ENCODE assay signal across 18 cellular contexts in genomic region chr3:66304293-66304692, GRCh38.
DNase-seq lines count a peak whose midpoint lies in the region; ATAC-seq and TF ChIP-seq lines count a peak whose summit lies in the region.
"Had no signal": no experiment of that assay in that cellular context is flagged by ENCODE, and none has a peak within 500 bp of the region (broad histone marks: within the 10 kb centered on the region; RNA-seq: fewer than 3 reads in every experiment).

No MANE protein-coding gene starts in this region.

- peaks cover 24% of the 10 kb centered on the region for H3K36me3 Mint-ChIP-seq in activated CD4-positive, alpha-beta T cell treated with anti-CD3 and anti-CD28 coated beads for 36 hours (ENCODE audit: low read depth)
- H3K36me3 Mint-ChIP-seq in activated T-helper 17 cell treated with anti-CD3 and anti-CD28 coated beads, Interleukin-2, amount 50 U/mL, for 72 hours (ENCODE audit: low read depth), result peaks cover 23% of the 10 kb centered on the region
- H3K36me3 Mint-ChIP-seq in nephron (ENCODE audit: low read depth), result no peaks in the 10 kb centered on the region

- peaks cover 15% of the 10 kb centered on the region for H3K4me1 ChIP-seq in psoas muscle
- H3K4me1 ChIP-seq: prostate gland, suprapubic skin had no signal

- POLR2A ChIA-PET in activated CD4-positive, alpha-beta T cell treated with anti-CD3 and anti-CD28 coated beads for 36 hours (lab: Charles Lee), result interaction anchor here (0.6 kb wide), 1 partner anchor 65 kb away, joined by 4 read pairs; no protein-coding TSS in a partner anchor

- TF ChIP-seq CTCF in nephron (IDR thresholded peaks at IDR 0.05; ENCODE audit: unreplicated experiment in 3 of 3), result no peak
- no peak for TF ChIP-seq CTCF in psoas muscle (IDR thresholded peaks at IDR 0.05)

- no peaks in the 10 kb centered on the region for H3K27me3 ChIP-seq in psoas muscle (ENCODE audit: insufficient read depth in 3 of 3, low read length in 2 of 3)
- H3K27me3 ChIP-seq: cardiac muscle cell, suprapubic skin had no signal

- H3K9me3 ChIP-seq in psoas muscle, result no peaks in the 10 kb centered on the region
- H3K9me3 ChIP-seq: prostate gland, suprapubic skin had no signal

- 71 to 79% (median 75%) methylated on average over 3 of the region's 3 CpGs for WGBS in psoas muscle, 3 donors

- peak overlapping the region; percentile 93 for H3K27ac Mint-ChIP-seq in activated CD4-positive, alpha-beta T cell treated with anti-CD3 and anti-CD28 coated beads for 36 hours
- H3K27ac Mint-ChIP-seq in activated T-helper 17 cell treated with anti-CD3 and anti-CD28 coated beads, Interleukin-2, amount 50 U/mL, for 72 hours, result peak overlapping the region; percentile 100
- peak overlapping the region; percentile 8 to 41 (median 10) for H3K27ac Mint-ChIP-seq in nephron

- intact Hi-C loops in activated CD4-positive, alpha-beta T cell treated with anti-CD3 and anti-CD28 coated beads for 36 hours (cut with DNase I, micrococcal nuclease), result loop anchor here (5.0 to 10.0 kb wide), 4 partner anchors 62 to 181 kb away; partner anchors contain the start of gene SLC25A26 (in 1 of the 2)
- intact Hi-C loops in psoas muscle (cut with DNase I), result no loop called here

- H3K27me3 Mint-ChIP-seq in activated CD4-positive, alpha-beta T cell treated with anti-CD3 and anti-CD28 coated beads for 36 hours, result no peaks in the 10 kb centered on the region
- no peaks in the 10 kb centered on the region for H3K27me3 Mint-ChIP-seq in activated T-helper 17 cell treated with anti-CD3 and anti-CD28 coated beads, Interleukin-2, amount 50 U/mL, for 72 hours
- no peaks in the 10 kb centered on the region for H3K27me3 Mint-ChIP-seq in nephron (ENCODE audit: low read depth)

- CTCF ChIA-PET in activated CD4-positive, alpha-beta T cell treated with anti-CD3 and anti-CD28 coated beads for 36 hours (lab: Charles Lee), result no interaction called here

- no peak overlapping the region for H3K27ac ChIP-seq in psoas muscle
- H3K27ac ChIP-seq: 22Rv1, cardiac muscle cell, prostate gland, suprapubic skin had no signal

- no peaks in the 10 kb centered on the region for H3K36me3 ChIP-seq in psoas muscle (ENCODE audit: insufficient read depth in 1 of 2, low read depth in 1 of 2)
- H3K36me3 ChIP-seq: cardiac muscle cell, prostate gland, suprapubic skin had no signal

- H3K9me3 Mint-ChIP-seq in activated CD4-positive, alpha-beta T cell treated with anti-CD3 and anti-CD28 coated beads for 36 hours (ENCODE audit: low read depth), result peaks cover 8% of the 10 kb centered on the region
- H3K9me3 Mint-ChIP-seq in activated T-helper 17 cell treated with anti-CD3 and anti-CD28 coated beads, Interleukin-2, amount 50 U/mL, for 72 hours, result peaks cover 3% of the 10 kb centered on the region
- H3K9me3 Mint-ChIP-seq in nephron, result no peaks in the 10 kb centered on the region

- peaks cover 70% of the 10 kb centered on the region for H3K4me1 Mint-ChIP-seq in activated CD4-positive, alpha-beta T cell treated with anti-CD3 and anti-CD28 coated beads for 36 hours
- peaks cover 57% of the 10 kb centered on the region for H3K4me1 Mint-ChIP-seq in activated T-helper 17 cell treated with anti-CD3 and anti-CD28 coated beads, Interleukin-2, amount 50 U/mL, for 72 hours
- H3K4me1 Mint-ChIP-seq in nephron, result peaks cover 45% of the 10 kb centered on the region

- no peak overlapping the region for H3K4me3 ChIP-seq in psoas muscle
- H3K4me3 ChIP-seq: cardiac muscle cell, prostate gland, suprapubic skin had no signal

- no peak for DNase-seq in activated CD4-positive, alpha-beta T cell treated with anti-CD3 and anti-CD28 coated beads for 36 hours
- DNase-seq in activated CD4-positive, alpha-beta T cell treated with anti-CD3 and anti-CD28 coated beads, Interleukin-2, amount 50 U/mL, for 1 hour, result no peak
- DNase-seq in psoas muscle (no peak), activated gamma-delta T cell treated with Interleukin-2 at 50 U/mL for 16 hours (no peak)
- DNase-seq: H7, MV-4-11, NCI-H2107, NCI-H748 treated with DMSO at 0.1 percent for 48 hours, RPMI8226 had no signal

- ATAC-seq in activated CD4-positive, alpha-beta T cell treated with anti-CD3 and anti-CD28 coated beads for 36 hours, result no peak
- ATAC-seq in GM21529 (IDR thresholded peaks at IDR 0.05; ENCODE audit: unreplicated experiment) (peak; percentile 58), psoas muscle (no peak), HG02798 (IDR thresholded peaks at IDR 0.05; ENCODE audit: poor library complexity, unreplicated experiment) (no peak)
- ATAC-seq in activated T-helper 17 cell treated with anti-CD3 and anti-CD28 coated beads, Interleukin-2, amount 50 U/mL, for 72 hours (replicated peaks), result no peak
- ATAC-seq: HepG2 had no signal

- H3K4me3 Mint-ChIP-seq in activated CD4-positive, alpha-beta T cell treated with anti-CD3 and anti-CD28 coated beads for 36 hours, result peak overlapping the region; percentile 31
- peak overlapping the region; percentile 83 for H3K4me3 Mint-ChIP-seq in activated T-helper 17 cell treated with anti-CD3 and anti-CD28 coated beads, Interleukin-2, amount 50 U/mL, for 72 hours
- H3K4me3 Mint-ChIP-seq in nephron, result no peak overlapping the region

Comparison
In these comparisons a context has a peak if more than half of its experiments do, and no peak if none do; other contexts are left out.
1. H3K27ac Mint-ChIP-seq: peak in every context shown above with its lines; median percentile 100 in activated T-helper 17 cell treated with anti-CD3 and anti-CD28 coated beads, Interleukin-2, amount 50 U/mL, for 72 hours; 93 in activated CD4-positive, alpha-beta T cell treated with anti-CD3 and anti-CD28 coated beads for 36 hours; 10 in nephron.
2. H3K4me3 Mint-ChIP-seq: peak in activated CD4-positive, alpha-beta T cell treated with anti-CD3 and anti-CD28 coated beads for 36 hours (single experiment) and activated T-helper 17 cell treated with anti-CD3 and anti-CD28 coated beads, Interleukin-2, amount 50 U/mL, for 72 hours (single experiment); none in nephron (0 of 3).
3. intact Hi-C loops: an anchor here in activated CD4-positive, alpha-beta T cell treated with anti-CD3 and anti-CD28 coated beads for 36 hours (5.0 to 10.0 kb wide); none called in psoas muscle.